8 cellular contexts compared by ENCODE assay signal in genomic region chr4:2792711-2793577, GRCh38. TPM values are rescaled to one million over a fixed set of nuclear protein-coding genes. Genes with fewer than 3 reads are reported as not detected.
DNase-seq lines count a peak whose midpoint lies in the region; ATAC-seq and TF ChIP-seq lines count a peak whose summit lies in the region.

TSS of gene SH3BP2 (plus strand) at chr4:2793085. CDS start at chr4:2820618, 27,533 bp downstream.

- CTCF ChIA-PET in mammary epithelial cell (lab: Charles Lee; ENCODE audit: low non-redundant PET) = interaction anchor here (0.6 kb wide), 1 partner anchor 377 kb away, joined by 15 read pairs; no protein-coding TSS in a partner anchor

- H4K20me1 ChIP-seq in mammary epithelial cell (ENCODE audit: insufficient read depth, low read length) = no peaks in the 10 kb centered on the region

- no peak within 1 kb of the TSS for H3K9ac ChIP-seq in mammary epithelial cell (ENCODE audit: insufficient read depth, low read length)
- H3K9ac ChIP-seq in iPS-20b (ENCODE audit: low read depth, low read length) = no peak within 1 kb of the TSS

- peaks cover 32% of the 10 kb centered on the region for H3K4me1 Mint-ChIP-seq in T-helper 1 cell treated with Interleukin-12 subunit alpha and Interleukin-12 subunit beta and Interleukin-4 antibody, amounts not matched to agents 30 μg/mL and 1 μg/mL, for 36 hours (ENCODE audit: low read depth)

- DNase-seq in DMS53 treated with DMSO at 0.1 percent for 48 hours (lab: John Stamatoyannopoulos, UW; ENCODE audit: unreplicated experiment) (peak; percentile 40), HL-60 (ENCODE audit: low read depth in 1 of 2, low spot score in 1 of 2) (peak in 1 of 2 experiments; percentile 74), mammary epithelial cell (peak; percentile 21), NK-92 (lab: John Stamatoyannopoulos, UW; ENCODE audit: unreplicated experiment) (no peak)

- ATAC-seq in GM21619 (IDR thresholded peaks at IDR 0.05; ENCODE audit: unreplicated experiment) = no peak

- no peaks in the 10 kb centered on the region for H3K79me2 ChIP-seq in mammary epithelial cell (ENCODE audit: insufficient read depth, low read length)

- H3K27ac ChIP-seq in HL-60 (replicated peaks) (peak within 1 kb of the TSS; percentile 76), mammary epithelial cell (ENCODE audit: insufficient read depth, low read depth, low read length) (no peak within 1 kb of the TSS), iPS-20b (ENCODE audit: low read length) (no peak within 1 kb of the TSS), skin epidermis (peak within 1 kb of the TSS; percentile 67 to 96 (median 92))

- no TSS peak for BruUV-seq in mammary epithelial cell (replicated peaks; lab: Mats Ljungman, UMichigan)

- no peaks in the 10 kb centered on the region for H3K36me3 Mint-ChIP-seq in T-helper 1 cell treated with Interleukin-12 subunit alpha and Interleukin-12 subunit beta and Interleukin-4 antibody, amounts not matched to agents 30 μg/mL and 1 μg/mL, for 36 hours (ENCODE audit: low read depth)

- in situ Hi-C loops in mammary epithelial cell (cut with MboI; ENCODE audit: low sequenced_read_pairs in 2 of 2) = no loop called here

- peak within 1 kb of the TSS; percentile 32 for H2AFZ ChIP-seq in mammary epithelial cell (ENCODE audit: low read depth, low read length)

- TF ChIP-seq CTCF in HL-60 (IDR thresholded peaks at IDR 0.05; ENCODE audit: insufficient read depth, low read length) (no peak), mammary epithelial cell (conservative IDR thresholded peaks at IDR 0.05 in 1 of 2, IDR thresholded peaks at IDR 0.05 in 1 of 2; ENCODE audit: extremely low read depth in 1 of 2, insufficient read depth in 1 of 2, low read depth in 1 of 2, low read length in 2 of 2) (no peak)

- H3K36me3 ChIP-seq in mammary epithelial cell (ENCODE audit: insufficient read depth, low read length) (no peaks in the 10 kb centered on the region), iPS-20b (ENCODE audit: insufficient read depth, low read depth, low read length) (no peaks in the 10 kb centered on the region)

- H3K27me3 ChIP-seq in HL-60 (ENCODE audit: insufficient read depth, poor library complexity, severe bottlenecking) = no peaks in the 10 kb centered on the region
- H3K27me3 ChIP-seq in mammary epithelial cell (ENCODE audit: insufficient read depth, low read length) = no peaks in the 10 kb centered on the region
- peaks cover 34% of the 10 kb centered on the region for H3K27me3 ChIP-seq in iPS-20b (ENCODE audit: insufficient read depth, low read length)

- no peaks in the 10 kb centered on the region for H3K9me3 Mint-ChIP-seq in T-helper 1 cell treated with Interleukin-12 subunit alpha and Interleukin-12 subunit beta and Interleukin-4 antibody, amounts not matched to agents 30 μg/mL and 1 μg/mL, for 36 hours

- peaks cover 21% of the 10 kb centered on the region for H3K4me1 ChIP-seq in mammary epithelial cell (ENCODE audit: insufficient read depth, low read length)
- no peaks in the 10 kb centered on the region for H3K4me1 ChIP-seq in iPS-20b (ENCODE audit: insufficient read depth, low read length)

- intact Hi-C loops in mammary epithelial cell (cut with micrococcal nuclease) = no loop called here

- H3K4me3 Mint-ChIP-seq in T-helper 1 cell treated with Interleukin-12 subunit alpha and Interleukin-12 subunit beta and Interleukin-4 antibody, amounts not matched to agents 30 μg/mL and 1 μg/mL, for 36 hours = peak within 1 kb of the TSS; percentile 86

- no peaks in the 10 kb centered on the region for H3K9me3 ChIP-seq in mammary epithelial cell (replicated peaks; ENCODE audit: insufficient read depth, low read length)
- H3K9me3 ChIP-seq in iPS-20b (ENCODE audit: insufficient read depth, low read depth, low read length) = no peaks in the 10 kb centered on the region

- peak within 1 kb of the TSS; percentile 82 for H3K27ac Mint-ChIP-seq in T-helper 1 cell treated with Interleukin-12 subunit alpha and Interleukin-12 subunit beta and Interleukin-4 antibody, amounts not matched to agents 30 μg/mL and 1 μg/mL, for 36 hours

- H3K4me2 ChIP-seq in mammary epithelial cell (ENCODE audit: insufficient read depth, low read depth, low read length) = peak within 1 kb of the TSS; percentile 81

- WGBS in mammary epithelial cell (ENCODE audit: low coverage, missing lambda C conversion rate) = no CpG with 5 or more reads among the region's 103 CpGs

- dilution Hi-C loops in mammary epithelial cell (cut with HindIII; ENCODE audit: low sequenced_read_pairs) = no loop called here

- peak within 1 kb of the TSS; percentile 69 for H3K4me3 ChIP-seq in HL-60 (replicated peaks; ENCODE audit: insufficient read depth, low read length)
- H3K4me3 ChIP-seq in mammary epithelial cell (replicated peaks in 1 of 3; ENCODE audit: insufficient read depth in 1 of 3, low read depth in 2 of 3, low read length in 3 of 3) = peak within 1 kb of the TSS; percentile 15 to 42 (median 30)
- H3K4me3 ChIP-seq in iPS-20b (ENCODE audit: low read length) = peak within 1 kb of the TSS; percentile 57; the same call in 1 of the 2 replicates
- H3K4me3 ChIP-seq in skin epidermis = peak within 1 kb of the TSS; percentile 56 to 87 (median 81)

- no peaks in the 10 kb centered on the region for H3K27me3 Mint-ChIP-seq in T-helper 1 cell treated with Interleukin-12 subunit alpha and Interleukin-12 subunit beta and Interleukin-4 antibody, amounts not matched to agents 30 μg/mL and 1 μg/mL, for 36 hours (ENCODE audit: low read depth)

RNA-seq across cellular contexts. Expression of gene SH3BP2, which starts in this region (rescaled TPM):
- 10 to 100 TPM; 14.4 to 26.7 TPM for total RNA-seq in mammary epithelial cell
- 8.4 TPM for polyA plus RNA-seq in mammary epithelial cell
- 12.4 TPM for polyA minus RNA-seq in mammary epithelial cell

Comparison
In these comparisons a context has a peak if more than half of its experiments do, and no peak if none do; other contexts are left out.
1. H3K27ac ChIP-seq: peak in HL-60 (single experiment) and skin epidermis (21 of 21); none in mammary epithelial cell (single experiment) and iPS-20b (single experiment).
2. H3K4me3 ChIP-seq: peak in every context shown above with its lines; median percentile 81 in skin epidermis; 69 in HL-60; 57 in iPS-20b; 30 in mammary epithelial cell.